ENCODE assay signal across 23 cellular contexts in genomic region chr2:209395232-209395631, GRCh38. TPM values are rescaled to one million over a fixed set of nuclear protein-coding genes. Genes with fewer than 3 reads are reported as not detected.
A peak's percentile ranks its signal among the peaks of the same experiment; 100 is the strongest.
DNase-seq lines count a peak whose midpoint lies in the region; ATAC-seq and TF ChIP-seq lines count a peak whose summit lies in the region.
"Had no signal": no experiment of that assay in that cellular context is flagged by ENCODE, and none has a peak within 500 bp of the region (broad histone marks: within the 10 kb centered on the region; RNA-seq: fewer than 3 reads in every experiment).

No MANE protein-coding gene starts in this region.

- TF ChIP-seq CTCF in MCF 10A (IDR thresholded peaks at IDR 0.05; ENCODE audit: unreplicated experiment) (no peak), breast epithelium (IDR thresholded peaks at IDR 0.05) (no peak), esophagus muscularis mucosa (IDR thresholded peaks at IDR 0.05) (no peak)

- no TSS peak for BruUV-seq in MCF 10A (replicated peaks; lab: Mats Ljungman, UMichigan)

- no peak overlapping the region for H3K4me3 Mint-ChIP-seq in MCF 10A (ENCODE audit: unreplicated experiment)
- H3K4me3 Mint-ChIP-seq in activated T-helper 2 cell treated with anti-CD3 and anti-CD28 coated beads, Interferon-gamma antibody, Interleukin-2, Interleukin-4, amounts not matched to agents 10 μg/mL and 5 μg/mL and 100 μg/mL, durations not matched to agents 14 hours and 24 hours and 36 hours (ENCODE audit: low read depth), result no peak overlapping the region
- H3K4me3 Mint-ChIP-seq: CD4-positive, alpha-beta T cell; CD8-positive, alpha-beta memory T cell had no signal

- POLR2A ChIA-PET in MCF 10A (lab: Yijun Ruan, JAX), result no interaction called here

- 98% methylated on average over 1 of the region's 1 CpG for WGBS in esophagus muscularis mucosa
- 83% methylated on average over 1 of the region's 1 CpG for WGBS in right cardiac atrium

- H3K36me3 Mint-ChIP-seq in MCF 10A (ENCODE audit: insufficient read depth, unreplicated experiment), result no peaks in the 10 kb centered on the region
- H3K36me3 Mint-ChIP-seq in activated T-helper 2 cell treated with anti-CD3 and anti-CD28 coated beads, Interferon-gamma antibody, Interleukin-2, Interleukin-4, amounts not matched to agents 10 μg/mL and 5 μg/mL and 100 μg/mL, durations not matched to agents 14 hours and 24 hours and 36 hours (ENCODE audit: low read depth), result no peaks in the 10 kb centered on the region
- H3K36me3 Mint-ChIP-seq: CD14-positive monocyte; CD8-positive, alpha-beta memory T cell had no signal

- peak overlapping the region; percentile 43 for H3K27ac Mint-ChIP-seq in MCF 10A (ENCODE audit: low read depth, unreplicated experiment)
- no peak overlapping the region for H3K27ac Mint-ChIP-seq in activated T-helper 2 cell treated with anti-CD3 and anti-CD28 coated beads, Interferon-gamma antibody, Interleukin-2, Interleukin-4, amounts not matched to agents 10 μg/mL and 5 μg/mL and 100 μg/mL, durations not matched to agents 14 hours and 24 hours and 36 hours
- H3K27ac Mint-ChIP-seq: CD14-positive monocyte; CD4-positive, alpha-beta T cell; CD8-positive, alpha-beta memory T cell had no signal

- H3K36me3 ChIP-seq in breast epithelium (no peaks in the 10 kb centered on the region), adipocyte (ENCODE audit: control insufficient read depth, insufficient read depth, low read length, severe bottlenecking) (no peaks in the 10 kb centered on the region), esophagus muscularis mucosa (no peaks in the 10 kb centered on the region)
- H3K36me3 ChIP-seq: BE2C; BLaER1 treated with 17β-estradiol and CSF1 and Interleukin-3, amounts not matched to agents 10 nM and 100 nM had no signal

- no peaks in the 10 kb centered on the region for H3K9me3 Mint-ChIP-seq in MCF 10A (ENCODE audit: unreplicated experiment)
- H3K9me3 Mint-ChIP-seq in activated T-helper 2 cell treated with anti-CD3 and anti-CD28 coated beads, Interferon-gamma antibody, Interleukin-2, Interleukin-4, amounts not matched to agents 10 μg/mL and 5 μg/mL and 100 μg/mL, durations not matched to agents 14 hours and 24 hours and 36 hours, result no peaks in the 10 kb centered on the region
- H3K9me3 Mint-ChIP-seq: CD4-positive, alpha-beta T cell had no signal

- no peaks in the 10 kb centered on the region for H3K9me3 ChIP-seq in breast epithelium
- no peaks in the 10 kb centered on the region for H3K9me3 ChIP-seq in adipocyte (ENCODE audit: control insufficient read depth, low read length)
- H3K9me3 ChIP-seq in esophagus muscularis mucosa, result no peaks in the 10 kb centered on the region
- no peaks in the 10 kb centered on the region for H3K9me3 ChIP-seq in right cardiac atrium (ENCODE audit: control insufficient read depth, low read length)
- H3K9me3 ChIP-seq: BE2C; BLaER1 treated with 17β-estradiol and CSF1 and Interleukin-3, amounts not matched to agents 10 nM and 100 nM had no signal

- no peak for TF ChIP-seq EP300 in esophagus muscularis mucosa (IDR thresholded peaks at IDR 0.05)

- TF ChIP-seq POLR2A in breast epithelium (IDR thresholded peaks at IDR 0.05), result no peak
- no peak for TF ChIP-seq POLR2A in esophagus muscularis mucosa (IDR thresholded peaks at IDR 0.05; ENCODE audit: low read depth)

- intact Hi-C loops in MCF 10A (cut with micrococcal nuclease) (no loop called here), breast epithelium (cut with DNase I; ENCODE audit: low total_unique reads) (no loop called here), esophagus muscularis mucosa (cut with DNase I) (no loop called here), right cardiac atrium (cut with DNase I) (no loop called here)
- intact Hi-C loops in activated T-helper 2 cell treated with anti-CD3 and anti-CD28 coated beads, Interferon-gamma antibody, Interleukin-2, Interleukin-4, amounts not matched to agents 10 μg/mL and 5 μg/mL and 100 μg/mL, durations not matched to agents 14 hours and 24 hours and 36 hours (cut with micrococcal nuclease), result no loop called here

- H3K4me3 ChIP-seq in breast epithelium (no peak overlapping the region), adipocyte (ENCODE audit: low read length) (peak overlapping the region; percentile 35), esophagus muscularis mucosa (no peak overlapping the region), right cardiac atrium (ENCODE audit: low read length) (no peak overlapping the region)
- H3K4me3 ChIP-seq: BLaER1 treated with 17β-estradiol and CSF1 and Interleukin-3, amounts not matched to agents 10 nM and 100 nM; GM12878 had no signal

- H3K4me1 ChIP-seq in breast epithelium (no peaks in the 10 kb centered on the region), adipocyte (ENCODE audit: control insufficient read depth, insufficient read depth, low read length) (peaks cover 46% of the 10 kb centered on the region), esophagus muscularis mucosa (peaks cover 0 to 36% (median 15%) of the 10 kb centered on the region in 4 donors), right cardiac atrium (ENCODE audit: control insufficient read depth, insufficient read depth, low read length) (no peaks in the 10 kb centered on the region)
- H3K4me1 ChIP-seq: BE2C; BLaER1 treated with 17β-estradiol and CSF1 and Interleukin-3, amounts not matched to agents 10 nM and 100 nM had no signal

- CTCF ChIA-PET in MCF 10A (lab: Yijun Ruan, JAX), result no interaction called here

- H3K4me1 Mint-ChIP-seq in MCF 10A (ENCODE audit: insufficient read depth, unreplicated experiment), result peaks cover 20% of the 10 kb centered on the region
- H3K4me1 Mint-ChIP-seq in activated T-helper 2 cell treated with anti-CD3 and anti-CD28 coated beads, Interferon-gamma antibody, Interleukin-2, Interleukin-4, amounts not matched to agents 10 μg/mL and 5 μg/mL and 100 μg/mL, durations not matched to agents 14 hours and 24 hours and 36 hours (ENCODE audit: low read depth), result no peaks in the 10 kb centered on the region
- H3K4me1 Mint-ChIP-seq: CD14-positive monocyte; CD8-positive, alpha-beta memory T cell had no signal

- DNase-seq in MCF 10A (ENCODE audit: unreplicated experiment), result no peak
- no peak for DNase-seq in breast epithelium (ENCODE audit: low spot score in 2 of 2)
- no peak for DNase-seq in adipocyte (ENCODE audit: low read depth)
- DNase-seq in esophagus muscularis mucosa (ENCODE audit: extremely low spot score), result no peak
- no peak for DNase-seq in hepatic stellate cell (ENCODE audit: low spot score)
- no peak for DNase-seq in activated T-helper 2 cell treated with anti-CD3 and anti-CD28 coated beads, Interferon-gamma antibody, Interleukin-2, Interleukin-4, amounts not matched to agents 10 μg/mL and 5 μg/mL and 100 μg/mL, durations not matched to agents 14 hours and 24 hours and 36 hours (ENCODE audit: low spot score)
- DNase-seq in right cardiac atrium, result no peak
- DNase-seq: ACHN; AML-193; BE2C; CD4-positive, alpha-beta T cell; CD8-positive, alpha-beta memory T cell; DMS 273 treated with DMSO at 0.1 percent for 48 hours; DMS79; EL; GDM1; GOT3; H7; HCEC 1CT had no signal

- H3K27ac ChIP-seq in breast epithelium, result no peak overlapping the region
- H3K27ac ChIP-seq in esophagus muscularis mucosa (replicated peaks in 1 of 4), result peak overlapping the region in 3 of 4 donors; percentile 39 to 49 (median 41)
- no peak overlapping the region for H3K27ac ChIP-seq in right cardiac atrium (ENCODE audit: low read length)
- H3K27ac ChIP-seq: 22Rv1; BLaER1 treated with 17β-estradiol and CSF1 and Interleukin-3, amounts not matched to agents 10 nM and 100 nM had no signal

- H3K27me3 ChIP-seq in breast epithelium (no peaks in the 10 kb centered on the region), adipocyte (replicated peaks; ENCODE audit: control insufficient read depth, insufficient read depth, low read length) (no peaks in the 10 kb centered on the region), esophagus muscularis mucosa (no peaks in the 10 kb centered on the region), right cardiac atrium (ENCODE audit: control insufficient read depth, insufficient read depth) (no peaks in the 10 kb centered on the region)
- H3K27me3 ChIP-seq: BE2C; BLaER1 treated with 17β-estradiol and CSF1 and Interleukin-3, amounts not matched to agents 10 nM and 100 nM had no signal

- peak overlapping the region; percentile 2 for H3K9ac ChIP-seq in adipocyte (ENCODE audit: low read length)
- H3K9ac ChIP-seq: BLaER1 treated with 17β-estradiol and CSF1 and Interleukin-3, amounts not matched to agents 10 nM and 100 nM had no signal

- no peak for ATAC-seq in right cardiac atrium
- ATAC-seq: GM12878 had no signal

- H3K27me3 Mint-ChIP-seq in MCF 10A (ENCODE audit: insufficient read depth, unreplicated experiment), result no peaks in the 10 kb centered on the region
- no peaks in the 10 kb centered on the region for H3K27me3 Mint-ChIP-seq in activated T-helper 2 cell treated with anti-CD3 and anti-CD28 coated beads, Interferon-gamma antibody, Interleukin-2, Interleukin-4, amounts not matched to agents 10 μg/mL and 5 μg/mL and 100 μg/mL, durations not matched to agents 14 hours and 24 hours and 36 hours (ENCODE audit: low read depth)
- H3K27me3 Mint-ChIP-seq: CD4-positive, alpha-beta T cell; CD8-positive, alpha-beta memory T cell had no signal

RNA-seq across cellular contexts. Expression of gene MAP2, which starts 28.6 kb away (rescaled TPM):
- total RNA-seq in MCF 10A (2022) (16.2 and 40.2 TPM in 2 replicates), breast epithelium (10 to 100 TPM in 2 of 3 donors, 1 to 10 TPM in 1; 8.2 to 18.6 (median 11.5) TPM), esophagus muscularis mucosa (10 to 100 TPM; 11.1 to 62.6 (median 47.0) TPM), right cardiac atrium (1 to 10 TPM; 2.8 to 6.2 (median 4.2) TPM)
- not detected in 2 replicates for total RNA-seq in activated T-helper 2 cell treated with anti-CD3 and anti-CD28 coated beads, Interferon-gamma antibody, Interleukin-2, Interleukin-4, amounts not matched to agents 10 μg/mL and 5 μg/mL and 100 μg/mL, durations not matched to agents 14 hours and 24 hours and 36 hours
- 2.9 TPM for polyA plus RNA-seq in right cardiac atrium
- total RNA-seq: CD8-positive, alpha-beta memory T cell; GM12878 had no signal
- polyA plus RNA-seq: CD14-positive monocyte had no signal

Comparison
In these comparisons a context has a peak if more than half of its experiments do, and no peak if none do; other contexts are left out.
1. H3K27ac ChIP-seq: peak in esophagus muscularis mucosa (3 of 4); none in breast epithelium (0 of 2) and right cardiac atrium (single experiment).